Comparison of ENCODE assay signal across 8 cellular contexts in genomic region chr2:26922638-26923466, GRCh38. TPM values are rescaled to one million over a fixed set of nuclear protein-coding genes. Genes with fewer than 3 reads are reported as not detected.
DNase-seq lines count a peak whose midpoint lies in the region; ATAC-seq and TF ChIP-seq lines count a peak whose summit lies in the region.

No MANE protein-coding gene starts in this region.

- no peak overlapping the region for H2BK5ac ChIP-seq in neuronal stem cell (ENCODE audit: low read length)

- intact Hi-C loops in uterus (cut with DNase I; ENCODE audit: low total_unique reads), result no loop called here

- peaks cover 2% of the 10 kb centered on the region for H3K4me1 Mint-ChIP-seq in activated CD8-positive, alpha-beta memory T cell treated with anti-CD3 and anti-CD28 coated beads, Interleukin-2, amount 10 ng/mL, durations not matched to agents 7 days and 5 days

- no peak overlapping the region for H3K27ac Mint-ChIP-seq in activated CD8-positive, alpha-beta memory T cell treated with anti-CD3 and anti-CD28 coated beads, Interleukin-2, amount 10 ng/mL, durations not matched to agents 7 days and 5 days

- H3K79me2 ChIP-seq in fibroblast of lung (ENCODE audit: control insufficient read depth, insufficient read depth, low read length), result no peaks in the 10 kb centered on the region

- H4K91ac ChIP-seq in neuronal stem cell (ENCODE audit: low read depth, low read length, poor library complexity), result no peak overlapping the region

- H2BK12ac ChIP-seq in neuronal stem cell (ENCODE audit: low read length), result no peak overlapping the region

- no peaks in the 10 kb centered on the region for H3K36me3 ChIP-seq in fibroblast of lung (ENCODE audit: control insufficient read depth, insufficient read depth, low read length)
- H3K36me3 ChIP-seq in neuronal stem cell (replicated peaks in 1 of 2; ENCODE audit: control insufficient read depth in 2 of 2, insufficient read depth in 2 of 2, low read length in 2 of 2), result peaks cover 12 to 73% of the 10 kb centered on the region in 2 donors
- no peaks in the 10 kb centered on the region for H3K36me3 ChIP-seq in uterus

- H3K9ac ChIP-seq in fibroblast of lung (ENCODE audit: insufficient read depth, low read length), result no peak overlapping the region
- no peak overlapping the region for H3K9ac ChIP-seq in neuronal stem cell (ENCODE audit: low read depth, low read length, poor library complexity)

- no peak for TF ChIP-seq POLR2A in uterus (IDR thresholded peaks at IDR 0.05)

- no peak overlapping the region for H3K23ac ChIP-seq in neuronal stem cell (ENCODE audit: low read depth, low read length, poor library complexity)

- H2AFZ ChIP-seq in fibroblast of lung (ENCODE audit: low read length) (no peak overlapping the region), neuronal stem cell (ENCODE audit: low read length) (no peak overlapping the region)

- peaks cover 8% of the 10 kb centered on the region for H3K79me1 ChIP-seq in neuronal stem cell (ENCODE audit: low read depth, low read length)

- DNase-seq in CMK (ENCODE audit: low read depth), result peak; percentile 17
- peak; percentile 27 for DNase-seq in NCI-H774 (lab: John Stamatoyannopoulos, UW)
- peak; percentile 52 for DNase-seq in activated CD8-positive, alpha-beta memory T cell treated with anti-CD3 and anti-CD28 coated beads, Interleukin-2, amount 10 ng/mL, durations not matched to agents 7 days and 5 days
- DNase-seq in fibroblast of lung (ENCODE audit: low read depth in 2 of 2), result peak; percentile 15 to 38
- no peak for DNase-seq in neuronal stem cell (ENCODE audit: low spot score)
- DNase-seq in uterus, result peak; percentile 55 to 62

- H3K4me3 ChIP-seq in fibroblast of lung (replicated peaks in 1 of 4; ENCODE audit: control extremely low read depth in 1 of 4, insufficient read depth in 1 of 4, low read depth in 3 of 4, low read length in 4 of 4), result no peak overlapping the region
- no peak overlapping the region for H3K4me3 ChIP-seq in neuronal stem cell (ENCODE audit: low read length in 2 of 2)
- no peak overlapping the region for H3K4me3 ChIP-seq in uterus

- H3K27ac ChIP-seq in fibroblast of lung (ENCODE audit: insufficient read depth, low read length), result no peak overlapping the region
- peak overlapping the region; percentile 8 for H3K27ac ChIP-seq in neuronal stem cell (replicated peaks; ENCODE audit: low read length)
- no peak overlapping the region for H3K27ac ChIP-seq in uterus

- H3K9me3 ChIP-seq in fibroblast of lung (ENCODE audit: control insufficient read depth, insufficient read depth, low read depth, low read length), result no peaks in the 10 kb centered on the region
- H3K9me3 ChIP-seq in neuronal stem cell (replicated peaks in 1 of 2; ENCODE audit: control insufficient read depth in 2 of 2, insufficient read depth in 1 of 2, low read depth in 1 of 2, low read length in 2 of 2), result peaks cover 0 to 2% of the 10 kb centered on the region in 2 donors
- no peaks in the 10 kb centered on the region for H3K9me3 ChIP-seq in uterus

- H4K20me1 ChIP-seq in fibroblast of lung (ENCODE audit: control insufficient read depth, extremely low read depth, insufficient read depth, low read length), result no peaks in the 10 kb centered on the region

- no peak overlapping the region for H2AK5ac ChIP-seq in neuronal stem cell (ENCODE audit: low read depth, low read length)

- H4K8ac ChIP-seq in neuronal stem cell (ENCODE audit: low read depth, low read length), result no peak overlapping the region

- H3K4ac ChIP-seq in neuronal stem cell (ENCODE audit: low read length), result no peak overlapping the region

- H3K14ac ChIP-seq in neuronal stem cell (ENCODE audit: low read length), result no peak overlapping the region

- H3K18ac ChIP-seq in neuronal stem cell (ENCODE audit: low read length), result no peak overlapping the region

- no peaks in the 10 kb centered on the region for H3K9me3 Mint-ChIP-seq in activated CD8-positive, alpha-beta memory T cell treated with anti-CD3 and anti-CD28 coated beads, Interleukin-2, amount 10 ng/mL, durations not matched to agents 7 days and 5 days (ENCODE audit: low read depth)

- no peaks in the 10 kb centered on the region for H3K36me3 Mint-ChIP-seq in activated CD8-positive, alpha-beta memory T cell treated with anti-CD3 and anti-CD28 coated beads, Interleukin-2, amount 10 ng/mL, durations not matched to agents 7 days and 5 days

- H3K4me1 ChIP-seq in fibroblast of lung (ENCODE audit: control insufficient read depth, extremely low read depth, insufficient read depth, low read length) (no peaks in the 10 kb centered on the region), neuronal stem cell (ENCODE audit: control insufficient read depth in 2 of 2, insufficient read depth in 1 of 2, low read depth in 1 of 2, low read length in 2 of 2) (peaks cover 19 to 42% of the 10 kb centered on the region in 2 donors), uterus (no peaks in the 10 kb centered on the region)

- H2BK15ac ChIP-seq in neuronal stem cell (ENCODE audit: low read length), result no peak overlapping the region

- CTCF ChIA-PET in activated CD8-positive, alpha-beta memory T cell treated with anti-CD3 and anti-CD28 coated beads, Interleukin-2, amount 10 ng/mL, durations not matched to agents 7 days and 5 days (lab: Charles Lee), result interaction anchor here (0.9 to 2.6 kb wide), 17 partner anchors 9 to 317 kb away, joined by 3 to 45 read pairs (median 4); partner anchors contain the start of gene DPYSL5

- no peak overlapping the region for H3K4me3 Mint-ChIP-seq in activated CD8-positive, alpha-beta memory T cell treated with anti-CD3 and anti-CD28 coated beads, Interleukin-2, amount 10 ng/mL, durations not matched to agents 7 days and 5 days

- no peak overlapping the region for H2BK120ac ChIP-seq in neuronal stem cell (ENCODE audit: low read depth, low read length)

- TF ChIP-seq CTCF in fibroblast of lung (conservative IDR thresholded peaks at IDR 0.05 in 1 of 2, IDR thresholded peaks at IDR 0.05 in 1 of 2; ENCODE audit: low read depth in 1 of 2, low read length in 2 of 2) (peak; percentile 49 to 54), uterus (IDR thresholded peaks at IDR 0.05) (peak; percentile 28 to 56 (median 48))

- H3K4me2 ChIP-seq in fibroblast of lung (ENCODE audit: extremely low read depth, insufficient read depth, low read length) (no peak overlapping the region), neuronal stem cell (ENCODE audit: insufficient read depth, low read length, poor library complexity, severe bottlenecking) (no peak overlapping the region)

- H3K27me3 ChIP-seq in fibroblast of lung (ENCODE audit: control insufficient read depth, insufficient read depth, low read length), result peaks cover 5% of the 10 kb centered on the region
- no peaks in the 10 kb centered on the region for H3K27me3 ChIP-seq in neuronal stem cell (ENCODE audit: control insufficient read depth in 3 of 3, insufficient read depth in 3 of 3, low read depth in 1 of 3, low read length in 3 of 3)
- H3K27me3 ChIP-seq in uterus, result no peaks in the 10 kb centered on the region

- peaks cover 25% of the 10 kb centered on the region for H3K27me3 Mint-ChIP-seq in activated CD8-positive, alpha-beta memory T cell treated with anti-CD3 and anti-CD28 coated beads, Interleukin-2, amount 10 ng/mL, durations not matched to agents 7 days and 5 days

- ATAC-seq in HG03342 (IDR thresholded peaks at IDR 0.05; ENCODE audit: unreplicated experiment) (peak; percentile 46), HG02870 (IDR thresholded peaks at IDR 0.05; ENCODE audit: unreplicated experiment) (no peak)
- peak; percentile 76 for ATAC-seq in activated CD8-positive, alpha-beta memory T cell treated with anti-CD3 and anti-CD28 coated beads, Interleukin-2, amount 10 ng/mL, durations not matched to agents 7 days and 5 days

- WGBS in neuronal stem cell (ENCODE audit: extremely low coverage in 2 of 2, insufficient read length in 2 of 2, insufficient replicate concordance in 1 of 2), 2 donors, result no CpG with 5 or more reads among the region's 9 CpGs

RNA-seq across cellular contexts. Expression of gene MAPRE3, which starts 47.6 kb away (rescaled TPM):
- 1 to 10 TPM in 1 of 2 experiments, under 1 TPM in 1; 0.91 to 1.3 TPM for total RNA-seq in activated CD8-positive, alpha-beta memory T cell treated with anti-CD3 and anti-CD28 coated beads, Interleukin-2, amount 10 ng/mL, durations not matched to agents 7 days and 5 days
- 2.8 and 7.9 TPM in 2 replicates for total RNA-seq in fibroblast of lung
- polyA plus RNA-seq in fibroblast of lung, result 13.9 and 21.0 TPM in 2 replicates
- 18.9 and 29.1 TPM in 2 replicates for polyA plus RNA-seq in fibroblast of lung (2012)
- 6.4 and 10.7 TPM in 2 replicates for polyA minus RNA-seq in fibroblast of lung (ENCODE audit: low replicate concordance)
- 13.3 TPM for polyA plus RNA-seq in neuronal stem cell (2013, experiment 1 of 2)
- polyA plus RNA-seq in neuronal stem cell (2013, experiment 2 of 2), result 13.3 TPM
- total RNA-seq in uterus, result 10 to 100 TPM in 1 of 4 donors, 1 to 10 TPM in 3; 2.9 to 49.6 (median 4.9) TPM
